Comparison of ENCODE assay signal across 8 cellular contexts in the genomic region with DNA sequence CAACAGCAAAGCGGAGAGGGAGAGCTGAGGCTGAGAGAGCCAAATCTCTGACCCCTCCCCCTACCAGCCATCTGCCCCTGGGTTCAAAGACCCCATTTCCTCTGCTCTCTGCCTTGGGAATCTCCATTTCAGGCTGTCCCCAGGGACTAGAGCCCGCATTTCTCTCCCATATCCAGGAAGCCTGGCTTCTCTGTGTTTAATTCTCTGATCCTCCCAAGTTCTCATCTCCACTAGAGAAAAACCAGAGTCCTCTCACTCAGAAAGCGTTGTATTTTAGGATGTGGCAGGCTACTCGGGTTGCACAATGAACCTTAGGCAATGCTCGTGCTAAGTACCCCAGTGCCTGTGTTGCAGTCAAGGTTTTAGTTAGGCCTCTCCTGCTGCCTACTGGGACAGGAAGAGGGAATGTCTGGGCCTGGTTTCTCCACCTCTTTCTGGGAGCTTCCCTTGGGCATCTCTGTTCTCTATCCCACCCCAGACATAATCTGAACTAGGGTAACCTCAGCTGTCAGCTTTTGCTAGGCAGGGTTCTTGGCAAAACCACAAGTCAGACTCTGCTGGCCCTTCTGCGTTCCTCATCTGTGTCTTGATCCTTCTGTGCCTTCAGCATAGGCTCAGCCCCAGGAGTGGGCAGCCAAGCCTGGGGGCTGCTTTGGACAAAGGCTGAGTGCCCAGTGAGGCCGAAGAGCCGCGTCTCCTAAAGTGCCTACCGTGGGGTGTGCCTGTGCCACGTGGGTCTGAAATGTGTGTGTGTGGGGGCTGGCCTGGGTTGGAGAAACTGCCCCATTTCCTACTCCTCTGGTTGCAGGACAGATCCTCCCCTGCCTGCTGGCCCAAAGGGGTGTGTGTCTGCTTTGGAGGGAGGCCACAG.
DNase-seq lines count a peak whose midpoint lies in the region; ATAC-seq, FAIRE-seq and TF ChIP-seq lines count a peak whose summit lies in the region.

No MANE protein-coding gene starts in this region.

- no peak for TF ChIP-seq POLR2A in GM18505 (IDR thresholded peaks at IDR 0.05; ENCODE audit: borderline replicate concordance, extremely low read depth, insufficient read depth, insufficient read length)

- peak; percentile 78 for ATAC-seq in left lobe of liver
- ATAC-seq in HG03460 (IDR thresholded peaks at IDR 0.05; ENCODE audit: unreplicated experiment) = no peak
- no peak for ATAC-seq in GM18505 (IDR thresholded peaks at IDR 0.05; ENCODE audit: unreplicated experiment)

- CTCF ChIA-PET in activated naive CD4-positive, alpha-beta T cell treated with anti-CD3 and anti-CD28 coated beads, Interleukin-2, amount 10 ng/mL, durations not matched to agents 7 days and 5 days (lab: Charles Lee) = interaction anchor here (1.2 kb wide), 1 partner anchor 15 kb away, joined by 3 read pairs; no protein-coding TSS in a partner anchor
- CTCF ChIA-PET in activated naive CD4-positive, alpha-beta T cell treated with anti-CD3 and anti-CD28 coated beads for 36 hours (lab: Charles Lee) = no interaction called here

- H3K27me3 Mint-ChIP-seq in activated naive CD4-positive, alpha-beta T cell treated with anti-CD3 and anti-CD28 coated beads, Interleukin-2, amount 10 ng/mL, durations not matched to agents 7 days and 5 days = no peaks in the 10 kb centered on the region
- H3K27me3 Mint-ChIP-seq in activated naive CD4-positive, alpha-beta T cell treated with anti-CD3 and anti-CD28 coated beads for 36 hours (ENCODE audit: low read depth) = no peaks in the 10 kb centered on the region

- intact Hi-C loops in activated naive CD4-positive, alpha-beta T cell treated with anti-CD3 and anti-CD28 coated beads for 36 hours (cut with micrococcal nuclease) = no loop called here

- no peak for FAIRE-seq in urothelium cell line (lab: Jason Lieb, UNC)

- no peaks in the 10 kb centered on the region for H3K9me3 Mint-ChIP-seq in activated naive CD4-positive, alpha-beta T cell treated with anti-CD3 and anti-CD28 coated beads, Interleukin-2, amount 10 ng/mL, durations not matched to agents 7 days and 5 days
- no peaks in the 10 kb centered on the region for H3K9me3 Mint-ChIP-seq in activated naive CD4-positive, alpha-beta T cell treated with anti-CD3 and anti-CD28 coated beads for 36 hours

- no peak for DNase-seq in activated naive CD4-positive, alpha-beta T cell treated with anti-CD3 and anti-CD28 coated beads, Interleukin-2, amount 10 ng/mL, durations not matched to agents 7 days and 5 days
- DNase-seq in activated naive CD4-positive, alpha-beta T cell treated with anti-CD3 and anti-CD28 coated beads for 36 hours = no peak
- DNase-seq in UCSD-AML1 (lab: John Stamatoyannopoulos, UW; ENCODE audit: unreplicated experiment) (peak; percentile 33), left lobe of liver (ENCODE audit: low spot score) (no peak), superior temporal gyrus (ENCODE audit: extremely low spot score) (peak; percentile 46), urothelium cell line (ENCODE audit: low spot score) (no peak)

- peaks cover 31% of the 10 kb centered on the region for H3K36me3 Mint-ChIP-seq in activated naive CD4-positive, alpha-beta T cell treated with anti-CD3 and anti-CD28 coated beads, Interleukin-2, amount 10 ng/mL, durations not matched to agents 7 days and 5 days
- peaks cover 14% of the 10 kb centered on the region for H3K36me3 Mint-ChIP-seq in activated naive CD4-positive, alpha-beta T cell treated with anti-CD3 and anti-CD28 coated beads for 36 hours (ENCODE audit: low read depth)

- H3K4me1 Mint-ChIP-seq in activated naive CD4-positive, alpha-beta T cell treated with anti-CD3 and anti-CD28 coated beads, Interleukin-2, amount 10 ng/mL, durations not matched to agents 7 days and 5 days = peaks cover 22% of the 10 kb centered on the region
- H3K4me1 Mint-ChIP-seq in activated naive CD4-positive, alpha-beta T cell treated with anti-CD3 and anti-CD28 coated beads for 36 hours (ENCODE audit: low read depth) = peaks cover 27% of the 10 kb centered on the region

- H3K27ac Mint-ChIP-seq in activated naive CD4-positive, alpha-beta T cell treated with anti-CD3 and anti-CD28 coated beads, Interleukin-2, amount 10 ng/mL, durations not matched to agents 7 days and 5 days = peak overlapping the region; percentile 81
- H3K27ac Mint-ChIP-seq in activated naive CD4-positive, alpha-beta T cell treated with anti-CD3 and anti-CD28 coated beads for 36 hours = no peak overlapping the region

- no peak overlapping the region for H3K4me3 Mint-ChIP-seq in activated naive CD4-positive, alpha-beta T cell treated with anti-CD3 and anti-CD28 coated beads, Interleukin-2, amount 10 ng/mL, durations not matched to agents 7 days and 5 days
- H3K4me3 Mint-ChIP-seq in activated naive CD4-positive, alpha-beta T cell treated with anti-CD3 and anti-CD28 coated beads for 36 hours = no peak overlapping the region

Comparison
In these comparisons a context has a peak if more than half of its experiments do, and no peak if none do; other contexts are left out.
1. DNase-seq: peak in UCSD-AML1 (single experiment) and superior temporal gyrus (single experiment); none in activated naive CD4-positive, alpha-beta T cell treated with anti-CD3 and anti-CD28 coated beads, Interleukin-2, amount 10 ng/mL, durations not matched to agents 7 days and 5 days (single experiment), activated naive CD4-positive, alpha-beta T cell treated with anti-CD3 and anti-CD28 coated beads for 36 hours (single experiment), left lobe of liver (single experiment) and urothelium cell line (single experiment).